In genomic region chr2:214809751-214810564, GRCh38 we compare ENCODE assay signal across 1 cellular context.
TF ChIP-seq lines count a peak whose summit lies in the region.

No MANE protein-coding gene starts in this region.

TF ChIP-seq in K562, 482 proteins besides CTCF, POLR2A, EP300 and RAD21 (continued from another document and continues in another):
- TF ChIP-seq CGGBP1 (CRISPR knock-in tag; IDR thresholded peaks at IDR 0.05) (no peak), TGIF2 (CRISPR knock-in tag; IDR thresholded peaks at IDR 0.05) (no peak), TEAD2 (tag; IDR thresholded peaks at IDR 0.05) (no peak), PKNOX1 (IDR thresholded peaks at IDR 0.05) (no peak), ATF1 (CRISPR knock-in tag; IDR thresholded peaks at IDR 0.05) (no peak), ATF1 (tag; IDR thresholded peaks at IDR 0.05) (no peak), TFAP4 (CRISPR knock-in tag; IDR thresholded peaks at IDR 0.05; ENCODE audit: borderline replicate concordance) (peak; percentile 52; the same call in 1 of the 2 replicates), MAX (CRISPR knock-in tag; IDR thresholded peaks at IDR 0.05) (peak; percentile 70; the same call in 1 of the 2 replicates), TEAD1 (CRISPR knock-in tag; IDR thresholded peaks at IDR 0.05) (no peak), TEAD4 (IDR thresholded peaks at IDR 0.05; ENCODE audit: low read length) (no peak), TEAD4 (CRISPR knock-in tag; IDR thresholded peaks at IDR 0.05; ENCODE audit: borderline replicate concordance) (no peak), HOMEZ (CRISPR knock-in tag; IDR thresholded peaks at IDR 0.05) (no peak), U2AF1 (optimal IDR thresholded peaks at IDR 0.05; ENCODE audit: low read depth, low read length) (no peak), ZNF263 (CRISPR knock-in tag; IDR thresholded peaks at IDR 0.05; ENCODE audit: borderline replicate concordance) (no peak), CCAR2 (IDR thresholded peaks at IDR 0.05; ENCODE audit: low read depth, low read length) (no peak), HES1 (IDR thresholded peaks at IDR 0.05; ENCODE audit: low read depth) (no peak), CBX2 (IDR thresholded peaks at IDR 0.05; ENCODE audit: insufficient read depth, low read length, poor library complexity, severe bottlenecking) (no peak), LCOR (CRISPR knock-in tag; IDR thresholded peaks at IDR 0.05) (no peak), RBM39 (optimal IDR thresholded peaks at IDR 0.05; ENCODE audit: low read depth, low read length) (no peak), ZNF3 (CRISPR knock-in tag; IDR thresholded peaks at IDR 0.05) (no peak), CHAMP1 (IDR thresholded peaks at IDR 0.05) (no peak), CREB5 (CRISPR knock-in tag; IDR thresholded peaks at IDR 0.05) (no peak), ZBTB40 (IDR thresholded peaks at IDR 0.05) (peak; percentile 40; the same call in 1 of the 2 replicates), ZBTB40 (CRISPR knock-in tag; IDR thresholded peaks at IDR 0.05) (no peak), SMAD4 (CRISPR knock-in tag; conservative IDR thresholded peaks at IDR 0.05) (no peak), ZNF212 (CRISPR knock-in tag; IDR thresholded peaks at IDR 0.05) (no peak), SRSF3 (IDR thresholded peaks at IDR 0.05; ENCODE audit: insufficient read depth, low read length) (no peak), SMARCB1 (IDR thresholded peaks at IDR 0.05; ENCODE audit: insufficient read length, low read depth) (no peak), SRSF7 (optimal IDR thresholded peaks at IDR 0.05; ENCODE audit: low read depth, low read length) (no peak), MAFK (IDR thresholded peaks at IDR 0.05; ENCODE audit: low read length) (no peak), CBX5 (IDR thresholded peaks at IDR 0.05; ENCODE audit: borderline replicate concordance, low read depth) (no peak), HDAC1 (IDR thresholded peaks at IDR 0.05) (0 out of 4 replicates have a peak, but pooled peaks of 1 of the 2 experiments have one; percentile 11), MNT (conservative IDR thresholded peaks at IDR 0.05) (peak; percentile 11 to 44; a peak in 2 of 4 replicates), SRSF9 (IDR thresholded peaks at IDR 0.05; ENCODE audit: borderline replicate concordance, low read depth, low read length) (no peak), POLR2B (IDR thresholded peaks at IDR 0.05; ENCODE audit: low read depth, partially characterized antibody) (peak; percentile 59), BRD4 (IDR thresholded peaks at IDR 0.05) (no peak), POLR2AphosphoS5 (IDR thresholded peaks at IDR 0.05; ENCODE audit: control insufficient read depth, insufficient read depth, low read depth, low read length) (peak; percentile 48), ZNF134 (CRISPR knock-in tag; conservative IDR thresholded peaks at IDR 0.05) (no peak), MXI1 (IDR thresholded peaks at IDR 0.05; ENCODE audit: low read depth, low read length) (no peak), PYGO2 (tag; IDR thresholded peaks at IDR 0.05) (no peak), FOXP4 (CRISPR knock-in tag; IDR thresholded peaks at IDR 0.05; ENCODE audit: borderline replicate concordance) (no peak)
